ENCODE assay signal across 17 cellular contexts in genomic region chr7:1548944-1549343, GRCh38. TPM values are rescaled to one million over a fixed set of nuclear protein-coding genes. Genes with fewer than 3 reads are reported as not detected.
"Had no signal": no experiment of that assay in that cellular context is flagged by ENCODE, and none has a peak within 500 bp of the region (broad histone marks: within the 10 kb centered on the region; RNA-seq: fewer than 3 reads in every experiment).

No MANE protein-coding gene starts in this region.

- FAIRE-seq: islet of Langerhans, TTC549 had no signal

- H3K4me3 ChIP-seq: coronary artery, heart left ventricle, testis had no signal

- H3K27ac ChIP-seq: coronary artery, epithelial cell of prostate, heart left ventricle, testis had no signal

- H3K27me3 ChIP-seq: heart left ventricle, testis had no signal

- H3K9me3 ChIP-seq: heart left ventricle, testis had no signal

- ATAC-seq: heart left ventricle, left colon had no signal

- DNase-seq: activated naive CD4-positive, alpha-beta T cell treated with Interleukin-2 at 50 U/mL for 16 hours; activated naive CD8-positive, alpha-beta T cell treated with anti-CD3 and anti-CD28 coated beads for 36 hours; activated T-cell treated with anti-CD3 and anti-CD28 coated beads, Interleukin-2, amount 50 U/mL, for 48 hours; cerebellar nuclear complex; left colon; retina; stimulated activated CD4-positive, alpha-beta T cell treated with anti-CD3 and anti-CD28 coated beads, Interleukin-2, amount 100 ng/mL, for 48 hours; stimulated activated CD8-positive, alpha-beta memory T cell treated with anti-CD3 and anti-CD28 coated beads, Interleukin-4, amount 100 ng/mL, for 48 hours; testis had no signal

RNA-seq across cellular contexts. Expression of gene TMEM184A, which starts 7.1 kb away (rescaled TPM):
- total RNA-seq: mononuclear cell; T-helper 2 cell treated with Interferon-gamma antibody and Interleukin-4, amounts not matched to agents 100 ng/mL and 5 ng/mL, for 36 hours had no signal
- polyA plus RNA-seq: neural cell had no signal
